ENCODE assay signal across 9 cellular contexts in the genomic region with DNA sequence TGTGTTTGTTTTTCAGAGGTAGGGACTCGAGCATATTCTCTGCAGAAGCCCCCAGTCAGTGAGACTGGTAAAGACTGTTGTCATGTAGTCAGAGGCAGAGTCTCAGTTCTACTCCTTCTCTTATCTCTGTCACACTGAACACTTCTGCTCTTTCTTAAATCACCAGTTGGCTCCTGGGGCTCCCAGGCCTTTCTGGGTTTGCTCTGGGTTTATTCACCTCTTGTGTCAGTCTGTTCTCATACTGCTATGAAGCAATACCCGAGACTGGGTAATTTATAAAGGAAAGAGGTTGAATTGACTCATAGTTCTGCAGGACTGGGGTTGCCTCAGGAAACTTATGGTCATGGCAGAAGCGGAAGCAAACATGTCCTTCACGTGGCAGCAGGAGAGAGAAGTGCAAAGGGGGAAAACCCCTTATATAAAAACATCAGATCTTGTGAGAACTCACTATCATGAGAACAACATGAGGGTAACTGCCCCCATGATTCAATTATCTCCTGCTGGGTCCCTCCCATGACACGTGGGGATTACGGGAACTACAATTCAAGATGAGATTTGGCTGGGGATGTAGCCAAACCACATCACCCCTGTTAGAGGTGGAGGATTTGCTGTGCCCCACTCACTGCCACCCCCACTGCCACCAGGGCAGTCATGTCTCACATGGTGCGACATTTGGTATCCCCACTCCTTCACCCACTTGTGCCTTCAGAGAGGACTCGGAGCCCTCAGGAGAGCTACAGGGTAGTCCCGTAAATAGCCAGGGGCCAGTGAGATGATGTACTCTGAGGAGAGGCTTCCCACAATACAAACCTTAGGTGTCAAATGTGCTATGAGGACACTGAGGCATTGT. TPM values are rescaled to one million over a fixed set of nuclear protein-coding genes. Genes with fewer than 3 reads are reported as not detected.
DNase-seq lines count a peak whose midpoint lies in the region; ATAC-seq and TF ChIP-seq lines count a peak whose summit lies in the region.
"Had no signal": no experiment of that assay in that cellular context is flagged by ENCODE, and none has a peak within 500 bp of the region (broad histone marks: within the 10 kb centered on the region; RNA-seq: fewer than 3 reads in every experiment).

No MANE protein-coding gene starts in this region.

- H3K27ac ChIP-seq in left ventricle myocardium inferior (replicated peaks) (no peak overlapping the region), SJCRH30 (no peak overlapping the region)
- H3K27ac ChIP-seq: BLaER1 had no signal

- ATAC-seq in Right ventricle myocardium superior (ENCODE audit: poor library complexity) (peak; percentile 62), HG03521 (IDR thresholded peaks at IDR 0.05; ENCODE audit: unreplicated experiment) (peak; percentile 71)

- H3K9me3 ChIP-seq in left ventricle myocardium inferior (replicated peaks) = no peaks in the 10 kb centered on the region
- no peaks in the 10 kb centered on the region for H3K9me3 ChIP-seq in SJCRH30 (replicated peaks)
- H3K9me3 ChIP-seq: BLaER1 had no signal

- DNase-seq in Right ventricle myocardium superior (no peak), left ventricle myocardium inferior (no peak), fibroblast of mammary gland (ENCODE audit: low read depth) (peak; percentile 93), SJCRH30 (no peak), COLO829 (ENCODE audit: low spot score) (no peak)
- peak; percentile 63 to 74 for DNase-seq in activated CD4-positive, alpha-beta T cell treated with anti-CD3 and anti-CD28 coated beads, Interleukin-2, amount 50 U/mL, for 48 hours
- peak; percentile 43 to 83 for DNase-seq in stimulated activated CD4-positive, alpha-beta T cell treated with anti-CD3 and anti-CD28 coated beads, Interleukin-4, amount 100 ng/mL, for 4 hours

- intact Hi-C loops in Right ventricle myocardium superior (cut with DNase I) (no loop called here), left ventricle myocardium inferior (cut with micrococcal nuclease) (no loop called here)

- H3K4me3 ChIP-seq in left ventricle myocardium inferior (no peak overlapping the region), fibroblast of mammary gland (ENCODE audit: control insufficient read depth, low read depth, low read length) (no peak overlapping the region), SJCRH30 (no peak overlapping the region)
- H3K4me3 ChIP-seq: BLaER1 had no signal

- H3K4me1 ChIP-seq in left ventricle myocardium inferior (peaks cover 24% of the 10 kb centered on the region), SJCRH30 (peaks cover 21% of the 10 kb centered on the region)
- H3K4me1 ChIP-seq: BLaER1 had no signal

- H3K36me3 ChIP-seq in left ventricle myocardium inferior = no peaks in the 10 kb centered on the region
- peaks cover 7% of the 10 kb centered on the region for H3K36me3 ChIP-seq in SJCRH30
- H3K36me3 ChIP-seq: BLaER1 had no signal

- TF ChIP-seq CTCF in left ventricle myocardium inferior (IDR thresholded peaks at IDR 0.05; ENCODE audit: borderline replicate concordance) (no peak), fibroblast of mammary gland (conservative IDR thresholded peaks at IDR 0.05; ENCODE audit: control insufficient read depth, insufficient read depth, low read depth, low read length) (no peak)

- H3K27me3 ChIP-seq in left ventricle myocardium inferior (ENCODE audit: low read depth) (no peaks in the 10 kb centered on the region), SJCRH30 (no peaks in the 10 kb centered on the region)
- H3K27me3 ChIP-seq: BLaER1 had no signal

RNA-seq across cellular contexts. Expression of gene CDC42EP3, which starts 35.9 kb away (rescaled TPM):
- total RNA-seq in Right ventricle myocardium superior (75.3 TPM), left ventricle myocardium inferior (81.9 TPM)
- 176 and 177 TPM in 2 replicates for total RNA-seq in SJCRH30 (2014; rRNA removed; shearing (Covaris generic))

Comparison
In these comparisons a context has a peak if more than half of its experiments do, and no peak if none do; other contexts are left out.
1. DNase-seq: peak in activated CD4-positive, alpha-beta T cell treated with anti-CD3 and anti-CD28 coated beads, Interleukin-2, amount 50 U/mL, for 48 hours (2 of 2), fibroblast of mammary gland (single experiment) and stimulated activated CD4-positive, alpha-beta T cell treated with anti-CD3 and anti-CD28 coated beads, Interleukin-4, amount 100 ng/mL, for 4 hours (2 of 2); none in Right ventricle myocardium superior (single experiment), left ventricle myocardium inferior (single experiment), SJCRH30 (0 of 2) and COLO829 (single experiment).